Comparison of ENCODE assay signal across 28 cellular contexts in the genomic region with DNA sequence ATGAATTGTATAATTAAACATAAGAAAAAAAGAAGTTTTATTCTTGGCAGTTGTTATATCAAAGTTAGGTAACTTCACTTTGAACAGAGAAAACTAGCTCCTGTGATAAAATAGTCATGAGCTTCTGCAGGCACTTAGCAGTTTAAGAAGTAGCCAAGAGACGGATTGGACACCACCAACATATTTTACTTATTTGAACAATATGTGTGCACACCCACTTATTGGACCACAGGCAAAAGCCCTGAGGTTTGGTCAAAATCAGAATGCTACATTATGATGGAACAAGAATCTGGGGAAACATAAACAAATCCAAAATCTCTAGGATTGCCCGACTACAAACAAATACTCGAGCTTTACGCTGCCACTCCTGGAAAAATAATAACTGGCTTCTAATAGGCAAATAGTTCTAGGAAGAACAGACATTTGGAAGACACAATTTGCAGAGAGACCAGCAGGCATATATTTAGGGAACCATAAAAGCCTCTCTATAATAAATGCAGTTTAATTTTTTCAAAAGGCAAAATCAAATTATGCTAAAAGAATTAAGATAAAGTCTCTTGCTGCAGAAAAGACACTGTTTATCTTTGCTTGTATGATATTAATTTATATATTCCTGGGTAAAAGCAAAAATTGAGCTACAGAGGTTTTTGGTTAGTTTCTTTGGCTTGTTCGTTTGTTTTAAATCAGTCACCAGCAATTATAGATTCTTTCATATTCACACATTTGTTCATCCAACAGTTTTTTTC.
"Had no signal": no experiment of that assay in that cellular context is flagged by ENCODE, and none has a peak within 500 bp of the region (broad histone marks: within the 10 kb centered on the region; RNA-seq: fewer than 3 reads in every experiment).

No MANE protein-coding gene starts in this region.

- H3K27ac Mint-ChIP-seq: activated CD4-positive, alpha-beta T cell treated with anti-CD3 and anti-CD28 coated beads, Interleukin-2, amount 10 ng/mL, durations not matched to agents 7 days and 5 days; activated naive CD4-positive, alpha-beta T cell treated with anti-CD3 and anti-CD28 coated beads for 36 hours; activated naive CD4-positive, alpha-beta T cell treated with anti-CD3 and anti-CD28 coated beads, Interleukin-2, amount 50 U/mL, for 72 hours; activated T-helper 1 cell treated with anti-CD3 and anti-CD28 coated beads, Interleukin-12 subunit alpha, Interleukin-12 subunit beta, Interleukin-2, Interleukin-4 antibody, amounts not matched to agents 30 ng/mL and 10 ng/mL and 1 ng/mL, durations not matched to agents 14 hours and 24 hours and 36 hours; T-helper 17 cell had no signal

- H3K27me3 Mint-ChIP-seq: activated CD4-positive, alpha-beta T cell treated with anti-CD3 and anti-CD28 coated beads, Interleukin-2, amount 10 ng/mL, durations not matched to agents 7 days and 5 days; brain; T-cell; T-helper 17 cell had no signal

- H3K9me3 Mint-ChIP-seq: activated naive CD4-positive, alpha-beta T cell treated with anti-CD3 and anti-CD28 coated beads for 36 hours; activated T-cell treated with anti-CD3 and anti-CD28 coated beads, Interleukin-2, amount 50 U/mL, for 4 hours; activated T-helper 1 cell treated with anti-CD3 and anti-CD28 coated beads, Interleukin-12 subunit alpha, Interleukin-12 subunit beta, Interleukin-2, Interleukin-4 antibody, amounts not matched to agents 30 ng/mL and 10 ng/mL and 1 ng/mL, durations not matched to agents 14 hours and 24 hours and 36 hours; brain; T-cell had no signal

- H3K27ac ChIP-seq: adrenal gland, SJCRH30, SK-N-MC, WERI-Rb-1 had no signal

- H3K9me3 ChIP-seq: adrenal gland, SJCRH30 had no signal

- H3K36me3 ChIP-seq: adrenal gland, SJCRH30, WERI-Rb-1 had no signal

- DNase-seq: activated CD4-positive, alpha-beta T cell treated with anti-CD3 and anti-CD28 coated beads for 1 hour; activated CD4-positive, alpha-beta T cell treated with anti-CD3 and anti-CD28 coated beads, Interleukin-2, amount 10 ng/mL, durations not matched to agents 7 days and 5 days; activated CD4-positive, alpha-beta T cell treated with anti-CD3 and anti-CD28 coated beads, Interleukin-2, amount 50 U/mL, for 48 hours; activated CD4-positive, CD25-positive, alpha-beta regulatory T cell; activated CD8-positive, alpha-beta memory T cell treated with anti-CD3 and anti-CD28 coated beads, Interleukin-2, amount 50 U/mL, for 4 hours; activated gamma-delta T cell treated with Interleukin-2 at 50 U/mL for 16 hours; activated naive CD4-positive, alpha-beta T cell treated with anti-CD3 and anti-CD28 coated beads for 36 hours; activated T-cell treated with anti-CD3 and anti-CD28 coated beads for 4 hours; activated T-cell treated with anti-CD3 and anti-CD28 coated beads, Interleukin-2, amount 50 U/mL, for 4 hours; adrenal gland; caudate nucleus; cerebellar nuclear complex; NCI-H1105; NCI-H1417 treated with DMSO at 0.1 percent for 48 hours; NCI-H1930; NCI-H2081 treated with DMSO at 0.1 percent for 48 hours; NCI-H226; NCI-H446 treated with DMSO at 0.1 percent for 48 hours; SHP77; SJCRH30; T-cell; T-helper 17 cell; WERI-Rb-1 had no signal

- H3K4me3 ChIP-seq: adrenal gland, SJCRH30, SK-N-MC had no signal

- H3K27me3 ChIP-seq: adrenal gland, SJCRH30 had no signal

- H3K36me3 Mint-ChIP-seq: activated naive CD4-positive, alpha-beta T cell treated with anti-CD3 and anti-CD28 coated beads, Interleukin-2, amount 50 U/mL, for 72 hours; brain; T-cell had no signal

- H3K4me3 Mint-ChIP-seq: activated CD4-positive, alpha-beta T cell treated with anti-CD3 and anti-CD28 coated beads, Interleukin-2, amount 10 ng/mL, durations not matched to agents 7 days and 5 days; activated naive CD4-positive, alpha-beta T cell treated with anti-CD3 and anti-CD28 coated beads for 36 hours; activated T-cell treated with anti-CD3 and anti-CD28 coated beads, Interleukin-2, amount 50 U/mL, for 4 hours; activated T-helper 1 cell treated with anti-CD3 and anti-CD28 coated beads, Interleukin-12 subunit alpha, Interleukin-12 subunit beta, Interleukin-2, Interleukin-4 antibody, amounts not matched to agents 30 ng/mL and 10 ng/mL and 1 ng/mL, durations not matched to agents 14 hours and 24 hours and 36 hours; brain; T-cell; T-helper 17 cell had no signal

- ATAC-seq: activated naive CD4-positive, alpha-beta T cell treated with anti-CD3 and anti-CD28 coated beads, Interleukin-2, amount 50 U/mL, for 72 hours; activated T-cell treated with anti-CD3 and anti-CD28 coated beads, Interleukin-2, amount 50 U/mL, for 4 hours; Panc1; T-cell; T-helper 17 cell had no signal

- H3K4me1 Mint-ChIP-seq: brain had no signal

- H3K4me1 ChIP-seq: adrenal gland, SJCRH30 had no signal
